ENCODE assay signal across 23 cellular contexts in genomic region chr5:155633338-155633957, GRCh38.
A peak's percentile ranks its signal among the peaks of the same experiment; 100 is the strongest.
DNase-seq lines count a peak whose midpoint lies in the region; ATAC-seq and TF ChIP-seq lines count a peak whose summit lies in the region.
"Had no signal": no experiment of that assay in that cellular context is flagged by ENCODE, and none has a peak within 500 bp of the region (broad histone marks: within the 10 kb centered on the region; RNA-seq: fewer than 3 reads in every experiment).

No MANE protein-coding gene starts in this region.

- H3K4me1 ChIP-seq in naive thymus-derived CD4-positive, alpha-beta T cell (ENCODE audit: control insufficient read depth in 2 of 2, insufficient read depth in 2 of 2, low read length in 2 of 2) = no peaks in the 10 kb centered on the region
- H3K4me1 ChIP-seq: BE2C had no signal

- CTCF ChIA-PET in naive thymus-derived CD4-positive, alpha-beta T cell (lab: Charles Lee) = no interaction called here

- no peaks in the 10 kb centered on the region for H3K27me3 ChIP-seq in naive thymus-derived CD4-positive, alpha-beta T cell (ENCODE audit: control insufficient read depth in 2 of 2, insufficient read depth in 2 of 2, low read length in 2 of 2)
- H3K27me3 ChIP-seq: BE2C; BLaER1 treated with 17β-estradiol and CSF1 and Interleukin-3, amounts not matched to agents 10 nM and 100 nM had no signal

- H3K27ac Mint-ChIP-seq in natural killer cell treated with Interleukin-12 subunit alpha and Interleukin-12 subunit beta and Interleukin-15 and Interleukin-18, amount 100 ng/mL, for 72 hours = no peak overlapping the region
- no peak overlapping the region for H3K27ac Mint-ChIP-seq in natural killer cell
- no peak overlapping the region for H3K27ac Mint-ChIP-seq in naive thymus-derived CD4-positive, alpha-beta T cell
- no peak overlapping the region for H3K27ac Mint-ChIP-seq in stimulated activated effector memory CD8-positive, alpha-beta T cell treated with anti-CD3 and anti-CD28 coated beads, Interleukin-12 subunit alpha, Interleukin-12 subunit beta, amount 100 ng/mL, for 72 hours
- H3K27ac Mint-ChIP-seq: CD14-positive monocyte; CD4-positive, alpha-beta T cell; CD8-positive, alpha-beta memory T cell had no signal

- H3K9me3 Mint-ChIP-seq in natural killer cell treated with Interleukin-12 subunit alpha and Interleukin-12 subunit beta and Interleukin-15 and Interleukin-18, amount 100 ng/mL, for 72 hours = peaks cover 3% of the 10 kb centered on the region
- peaks cover 0 to 3% of the 10 kb centered on the region in 2 donors for H3K9me3 Mint-ChIP-seq in natural killer cell
- peaks cover 0 to 6% (median 0%) of the 10 kb centered on the region in 11 donors for H3K9me3 Mint-ChIP-seq in naive thymus-derived CD4-positive, alpha-beta T cell
- no peaks in the 10 kb centered on the region for H3K9me3 Mint-ChIP-seq in stimulated activated effector memory CD8-positive, alpha-beta T cell treated with anti-CD3 and anti-CD28 coated beads, Interleukin-12 subunit alpha, Interleukin-12 subunit beta, amount 100 ng/mL, for 72 hours
- H3K9me3 Mint-ChIP-seq: CD4-positive, alpha-beta T cell had no signal

- no peaks in the 10 kb centered on the region for H3K4me1 Mint-ChIP-seq in natural killer cell treated with Interleukin-12 subunit alpha and Interleukin-12 subunit beta and Interleukin-15 and Interleukin-18, amount 100 ng/mL, for 72 hours (ENCODE audit: low read depth in 2 of 2)
- no peaks in the 10 kb centered on the region for H3K4me1 Mint-ChIP-seq in natural killer cell
- H3K4me1 Mint-ChIP-seq in naive thymus-derived CD4-positive, alpha-beta T cell = no peaks in the 10 kb centered on the region
- no peaks in the 10 kb centered on the region for H3K4me1 Mint-ChIP-seq in stimulated activated effector memory CD8-positive, alpha-beta T cell treated with anti-CD3 and anti-CD28 coated beads, Interleukin-12 subunit alpha, Interleukin-12 subunit beta, amount 100 ng/mL, for 72 hours
- H3K4me1 Mint-ChIP-seq: CD14-positive monocyte; CD8-positive, alpha-beta memory T cell had no signal

- H3K4me3 ChIP-seq in naive thymus-derived CD4-positive, alpha-beta T cell (ENCODE audit: low read length) = no peak overlapping the region
- H3K4me3 ChIP-seq: A549; BLaER1 treated with 17β-estradiol and CSF1 and Interleukin-3, amounts not matched to agents 10 nM and 100 nM; GM23248 had no signal

- H3K36me3 ChIP-seq in naive thymus-derived CD4-positive, alpha-beta T cell (ENCODE audit: control insufficient read depth in 2 of 3, insufficient read depth in 3 of 3, low read length in 3 of 3) = no peaks in the 10 kb centered on the region
- H3K36me3 ChIP-seq: BE2C; BLaER1 treated with 17β-estradiol and CSF1 and Interleukin-3, amounts not matched to agents 10 nM and 100 nM had no signal

- intact Hi-C loops in natural killer cell (cut with micrococcal nuclease) = no loop called here
- intact Hi-C loops in naive thymus-derived CD4-positive, alpha-beta T cell (cut with micrococcal nuclease) = no loop called here

- no peaks in the 10 kb centered on the region for H3K36me3 Mint-ChIP-seq in natural killer cell treated with Interleukin-12 subunit alpha and Interleukin-12 subunit beta and Interleukin-15 and Interleukin-18, amount 100 ng/mL, for 72 hours
- H3K36me3 Mint-ChIP-seq in natural killer cell = no peaks in the 10 kb centered on the region
- no peaks in the 10 kb centered on the region for H3K36me3 Mint-ChIP-seq in naive thymus-derived CD4-positive, alpha-beta T cell
- no peaks in the 10 kb centered on the region for H3K36me3 Mint-ChIP-seq in stimulated activated effector memory CD8-positive, alpha-beta T cell treated with anti-CD3 and anti-CD28 coated beads, Interleukin-12 subunit alpha, Interleukin-12 subunit beta, amount 100 ng/mL, for 72 hours
- H3K36me3 Mint-ChIP-seq: CD14-positive monocyte; CD8-positive, alpha-beta memory T cell had no signal

- ATAC-seq in natural killer cell treated with Interleukin-12 subunit alpha and Interleukin-12 subunit beta and Interleukin-15 and Interleukin-18, amount 100 ng/mL, for 72 hours = peak; percentile 13 to 59
- no peak for ATAC-seq in natural killer cell
- peak; percentile 20 for ATAC-seq in naive thymus-derived CD4-positive, alpha-beta T cell
- ATAC-seq in stimulated activated effector memory CD8-positive, alpha-beta T cell treated with anti-CD3 and anti-CD28 coated beads, Interleukin-12 subunit alpha, Interleukin-12 subunit beta, amount 100 ng/mL, for 72 hours = peak; percentile 28
- ATAC-seq in GM18511 (IDR thresholded peaks at IDR 0.05; ENCODE audit: unreplicated experiment) = no peak
- no peak for ATAC-seq in HG03460 (IDR thresholded peaks at IDR 0.05; ENCODE audit: unreplicated experiment)
- ATAC-seq: A549 had no signal

- peaks cover 2 to 13% of the 10 kb centered on the region in 2 donors for H3K27me3 Mint-ChIP-seq in natural killer cell treated with Interleukin-12 subunit alpha and Interleukin-12 subunit beta and Interleukin-15 and Interleukin-18, amount 100 ng/mL, for 72 hours
- H3K27me3 Mint-ChIP-seq in natural killer cell (ENCODE audit: low read depth in 2 of 2) = no peaks in the 10 kb centered on the region
- H3K27me3 Mint-ChIP-seq in naive thymus-derived CD4-positive, alpha-beta T cell = peaks cover 0 to 22% (median 10%) of the 10 kb centered on the region in 5 donors

- no peak overlapping the region for H3K27ac ChIP-seq in naive thymus-derived CD4-positive, alpha-beta T cell (ENCODE audit: low read depth, low read length)
- H3K27ac ChIP-seq: A549; BLaER1 treated with 17β-estradiol and CSF1 and Interleukin-3, amounts not matched to agents 10 nM and 100 nM; GM23248 had no signal

- DNase-seq in natural killer cell treated with Interleukin-12 subunit alpha and Interleukin-12 subunit beta and Interleukin-15 and Interleukin-18, amount 100 ng/mL, for 72 hours (ENCODE audit: low spot score) = no peak
- DNase-seq in natural killer cell (no peak), DMS 273 treated with DMSO at 0.1 percent for 48 hours (lab: John Stamatoyannopoulos, UW) (no peak)
- no peak for DNase-seq in naive thymus-derived CD4-positive, alpha-beta T cell
- no peak for DNase-seq in stimulated activated effector memory CD8-positive, alpha-beta T cell treated with anti-CD3 and anti-CD28 coated beads, Interleukin-12 subunit alpha, Interleukin-12 subunit beta, amount 100 ng/mL, for 72 hours (ENCODE audit: low spot score in 2 of 2)
- DNase-seq: 8988T; ACHN; AML-193; BE2C; Calu3; CD4-positive, alpha-beta T cell; CD8-positive, alpha-beta memory T cell; COR-L47; DMS153; DND-41; GM23248; H7; HCEC 1CT had no signal

- H3K4me3 Mint-ChIP-seq in natural killer cell treated with Interleukin-12 subunit alpha and Interleukin-12 subunit beta and Interleukin-15 and Interleukin-18, amount 100 ng/mL, for 72 hours = no peak overlapping the region
- H3K4me3 Mint-ChIP-seq in natural killer cell = no peak overlapping the region
- no peak overlapping the region for H3K4me3 Mint-ChIP-seq in naive thymus-derived CD4-positive, alpha-beta T cell
- H3K4me3 Mint-ChIP-seq in stimulated activated effector memory CD8-positive, alpha-beta T cell treated with anti-CD3 and anti-CD28 coated beads, Interleukin-12 subunit alpha, Interleukin-12 subunit beta, amount 100 ng/mL, for 72 hours = no peak overlapping the region
- H3K4me3 Mint-ChIP-seq: CD14-positive monocyte; CD4-positive, alpha-beta T cell; CD8-positive, alpha-beta memory T cell had no signal

- POLR2A ChIA-PET in naive thymus-derived CD4-positive, alpha-beta T cell (lab: Charles Lee) = no interaction called here

- peaks cover 0 to 11% (median 0%) of the 10 kb centered on the region in 3 experiments for H3K9me3 ChIP-seq in naive thymus-derived CD4-positive, alpha-beta T cell (ENCODE audit: control insufficient read depth in 2 of 3, low read length in 3 of 3)
- H3K9me3 ChIP-seq: BE2C had no signal

- TF ChIP-seq CTCF in natural killer cell (IDR thresholded peaks at IDR 0.05) = no peak

Comparison
In these comparisons a context has a peak if more than half of its experiments do, and no peak if none do; other contexts are left out.
1. ATAC-seq: peak in natural killer cell treated with Interleukin-12 subunit alpha and Interleukin-12 subunit beta and Interleukin-15 and Interleukin-18, amount 100 ng/mL, for 72 hours (2 of 2), naive thymus-derived CD4-positive, alpha-beta T cell (single experiment) and stimulated activated effector memory CD8-positive, alpha-beta T cell treated with anti-CD3 and anti-CD28 coated beads, Interleukin-12 subunit alpha, Interleukin-12 subunit beta, amount 100 ng/mL, for 72 hours (single experiment); none in natural killer cell (0 of 3), GM18511 (single experiment) and HG03460 (single experiment).